Comparison of ENCODE assay signal across 1 cellular context in the genomic region with DNA sequence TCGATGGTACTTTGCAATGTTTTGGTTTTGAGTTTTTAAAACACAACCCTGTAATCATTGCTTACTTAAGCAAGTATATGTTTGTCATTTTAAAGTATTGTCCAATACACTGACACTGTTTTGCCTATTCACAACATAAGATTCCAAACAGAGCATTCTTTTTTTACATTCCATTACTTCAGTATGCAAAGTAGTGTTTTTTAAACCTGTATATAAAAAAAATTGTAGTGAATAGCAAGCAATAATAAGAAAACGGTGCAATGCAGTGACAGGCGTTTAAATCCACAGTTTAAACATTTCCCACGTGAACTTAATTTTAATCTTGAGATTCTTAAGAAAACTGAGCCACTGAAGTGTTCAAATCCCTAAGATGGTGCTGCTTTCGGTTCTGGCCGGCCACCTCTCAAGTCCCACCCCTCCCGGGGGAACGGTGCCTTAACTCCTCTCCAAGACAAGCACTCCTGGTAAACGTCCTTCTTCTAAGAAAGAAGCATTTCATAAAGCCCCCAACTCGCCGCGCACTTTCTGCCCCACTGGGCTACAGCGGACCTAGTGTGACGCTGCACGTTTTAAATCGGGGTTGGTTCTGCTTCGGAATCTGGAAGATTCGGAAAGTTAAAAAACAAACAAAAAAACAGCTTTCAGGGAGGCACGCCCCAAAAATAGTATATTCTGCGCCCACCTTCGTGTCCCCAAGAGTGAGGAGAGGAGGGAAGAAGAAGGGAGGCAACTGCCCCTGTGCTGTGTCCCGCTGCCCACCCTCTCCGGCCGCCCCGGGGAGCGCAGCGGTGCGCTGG.
TF ChIP-seq lines count a peak whose summit lies in the region.

No MANE protein-coding gene starts in this region.

TF ChIP-seq in IMR-90, 13 proteins besides CTCF, POLR2A, EP300 and RAD21 (continued from another document):
- TF ChIP-seq, protein P1, sequence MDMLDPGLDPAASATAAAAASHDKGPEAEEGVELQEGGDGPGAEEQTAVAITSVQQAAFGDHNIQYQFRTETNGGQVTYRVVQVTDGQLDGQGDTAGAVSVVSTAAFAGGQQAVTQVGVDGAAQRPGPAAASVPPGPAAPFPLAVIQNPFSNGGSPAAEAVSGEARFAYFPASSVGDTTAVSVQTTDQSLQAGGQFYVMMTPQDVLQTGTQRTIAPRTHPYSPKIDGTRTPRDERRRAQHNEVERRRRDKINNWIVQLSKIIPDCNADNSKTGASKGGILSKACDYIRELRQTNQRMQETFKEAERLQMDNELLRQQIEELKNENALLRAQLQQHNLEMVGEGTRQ (IDR thresholded peaks at IDR 0.05; ENCODE audit: low read depth, low read length), result no peak
